ENCODE assay signal across 8 cellular contexts in the genomic region with DNA sequence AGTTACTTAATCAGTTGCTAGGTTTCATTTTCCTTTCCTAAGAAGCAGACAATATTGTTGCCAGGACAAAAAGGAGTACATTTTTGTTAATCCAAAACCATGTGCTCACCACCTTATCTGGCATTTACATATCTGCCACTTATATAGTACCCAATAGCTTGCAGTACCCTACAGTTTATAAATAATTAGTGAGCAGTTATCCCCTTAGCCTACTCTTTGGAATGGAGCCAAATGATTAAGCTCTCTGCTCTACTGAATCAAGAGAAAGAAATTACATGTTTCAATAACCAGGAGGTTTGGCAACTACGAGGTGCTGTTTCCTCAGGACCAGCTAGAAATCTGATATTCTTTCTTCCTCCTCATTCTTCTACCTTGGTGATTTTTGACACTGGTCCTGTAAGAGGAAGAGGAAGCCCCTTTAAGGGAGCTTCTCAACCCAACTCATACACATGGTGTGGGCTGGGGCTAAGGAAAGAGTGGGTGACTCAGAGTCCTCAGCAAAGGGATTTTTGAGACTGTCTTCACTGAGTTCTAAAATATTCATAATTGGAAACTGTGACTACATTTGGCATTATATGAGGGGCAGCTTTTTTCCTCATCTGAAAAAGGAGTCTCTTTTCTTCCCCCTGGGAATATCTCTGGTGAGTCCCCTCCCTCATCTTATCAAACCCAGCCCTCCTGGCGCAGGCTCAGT. TPM values are rescaled to one million over a fixed set of nuclear protein-coding genes. Genes with fewer than 3 reads are reported as not detected.
DNase-seq lines count a peak whose midpoint lies in the region; ATAC-seq and TF ChIP-seq lines count a peak whose summit lies in the region.

No MANE protein-coding gene starts in this region.

- H3K9me3 ChIP-seq in OCI-LY7 (ENCODE audit: low read length): no peaks in the 10 kb centered on the region; the same call in 1 of the 2 replicates

- H3K4me2 ChIP-seq in OCI-LY7 (ENCODE audit: low read length): peak overlapping the region; percentile 94

- H3K36me3 ChIP-seq in OCI-LY7 (ENCODE audit: insufficient read depth, low read length): peaks cover 67% of the 10 kb centered on the region

- TF ChIP-seq CTCF in OCI-LY7 (conservative IDR thresholded peaks at IDR 0.05; ENCODE audit: low read length): no peak; the same call in 1 of the 2 replicates

- intact Hi-C loops in OCI-LY7 (cut with micrococcal nuclease; ENCODE audit: unreplicated experiment): loop anchor here (10.0 kb wide), 1 partner anchor 838 kb away; the partner anchor contains the start of gene UBE2V1

- peaks cover 61% of the 10 kb centered on the region for H3K4me1 Mint-ChIP-seq in activated naive CD4-positive, alpha-beta T cell treated with anti-CD3 and anti-CD28 coated beads, Interleukin-2, amount 10 ng/mL, durations not matched to agents 7 days and 5 days

- no peaks in the 10 kb centered on the region for H3K27me3 Mint-ChIP-seq in activated naive CD4-positive, alpha-beta T cell treated with anti-CD3 and anti-CD28 coated beads, Interleukin-2, amount 10 ng/mL, durations not matched to agents 7 days and 5 days

- TSS peak; percentile 70 for BruUV-seq in OCI-LY7 (replicated peaks; lab: Mats Ljungman, UMichigan)

- CTCF ChIA-PET in OCI-LY7 (lab: Charles Lee; ENCODE audit: unreplicated experiment): interaction anchor here (1.4 kb wide), 1 partner anchor 9 kb away, joined by 6 read pairs; no protein-coding TSS in a partner anchor
- CTCF ChIA-PET in activated naive CD4-positive, alpha-beta T cell treated with anti-CD3 and anti-CD28 coated beads, Interleukin-2, amount 10 ng/mL, durations not matched to agents 7 days and 5 days (lab: Charles Lee): interaction anchor here (1.1 kb wide), 1 partner anchor 47 kb away, joined by 3 read pairs; no protein-coding TSS in a partner anchor

- DNase-seq in AML-193 (lab: John Stamatoyannopoulos, UW) (peak; percentile 23 to 42), OCI-LY7 (ENCODE audit: low spot score) (peak; percentile 61), hepatic stellate cell (ENCODE audit: low spot score) (peak; percentile 53)
- DNase-seq in activated naive CD4-positive, alpha-beta T cell treated with anti-CD3 and anti-CD28 coated beads, Interleukin-2, amount 10 ng/mL, durations not matched to agents 7 days and 5 days: peak; percentile 38
- peak; percentile 70 for DNase-seq in stimulated activated CD4-positive, alpha-beta T cell treated with anti-CD3 and anti-CD28 coated beads, Interleukin-15, amount 100 ng/mL, for 24 hours

- peaks cover 72% of the 10 kb centered on the region for H3K79me2 ChIP-seq in OCI-LY7 (ENCODE audit: insufficient read depth, low read depth, low read length)

- peak; percentile 28 for ATAC-seq in HG02610 (IDR thresholded peaks at IDR 0.05; ENCODE audit: unreplicated experiment)
- ATAC-seq in HG03196 (IDR thresholded peaks at IDR 0.05; ENCODE audit: unreplicated experiment): no peak
- ATAC-seq in HG03108 (IDR thresholded peaks at IDR 0.05; ENCODE audit: unreplicated experiment): no peak

- H3K4me3 Mint-ChIP-seq in activated naive CD4-positive, alpha-beta T cell treated with anti-CD3 and anti-CD28 coated beads, Interleukin-2, amount 10 ng/mL, durations not matched to agents 7 days and 5 days: peak overlapping the region; percentile 99

- peak overlapping the region; percentile 96 for H3K27ac Mint-ChIP-seq in activated naive CD4-positive, alpha-beta T cell treated with anti-CD3 and anti-CD28 coated beads, Interleukin-2, amount 10 ng/mL, durations not matched to agents 7 days and 5 days

- H3K9me3 Mint-ChIP-seq in activated naive CD4-positive, alpha-beta T cell treated with anti-CD3 and anti-CD28 coated beads, Interleukin-2, amount 10 ng/mL, durations not matched to agents 7 days and 5 days: peaks cover 18% of the 10 kb centered on the region

- peaks cover 69% of the 10 kb centered on the region for H3K36me3 Mint-ChIP-seq in activated naive CD4-positive, alpha-beta T cell treated with anti-CD3 and anti-CD28 coated beads, Interleukin-2, amount 10 ng/mL, durations not matched to agents 7 days and 5 days

- POLR2A ChIA-PET in OCI-LY7 (lab: Charles Lee): interaction anchor here (0.5 to 1.1 kb wide), 5 partner anchors 9 to 228 kb away, joined by 3 to 9 read pairs (median 3); no protein-coding TSS in a partner anchor

- peaks cover 26% of the 10 kb centered on the region; the same call in 1 of the 2 replicates for H4K20me1 ChIP-seq in OCI-LY7 (ENCODE audit: insufficient read depth, low read length)

- no peaks in the 10 kb centered on the region for H3K9me2 ChIP-seq in OCI-LY7 (ENCODE audit: insufficient read depth, low read length)

- peak overlapping the region; percentile 90 for H3K27ac ChIP-seq in OCI-LY7 (ENCODE audit: low read depth, low read length, poor library complexity, severe bottlenecking)

- H3K4me1 ChIP-seq in OCI-LY7 (ENCODE audit: insufficient read depth, low read length, poor library complexity, severe bottlenecking): peaks cover 31% of the 10 kb centered on the region

- peak overlapping the region; percentile 100 for H3K4me3 ChIP-seq in OCI-LY7 (ENCODE audit: low read depth, low read length, poor library complexity, severe bottlenecking)

- no peak overlapping the region for H2AFZ ChIP-seq in OCI-LY7 (ENCODE audit: low read length)

RNA-seq across cellular contexts. Expression of gene ZNFX1, which starts 1.5 kb away (rescaled TPM):
- total RNA-seq in OCI-LY7 (2014; rRNA removed; shearing (Covaris generic)): 14.9 and 15.1 TPM in 2 replicates
- total RNA-seq in OCI-LY7 (2022): 17.1 and 17.6 TPM in 2 replicates

RNA-seq across cellular contexts. Expression of gene DDX27, which starts 57.1 kb away (rescaled TPM):
- 48.2 and 53.9 TPM in 2 replicates for total RNA-seq in OCI-LY7 (2014; rRNA removed; shearing (Covaris generic))
- 54.3 and 57.0 TPM in 2 replicates for total RNA-seq in OCI-LY7 (2022)
